In the genomic region with DNA sequence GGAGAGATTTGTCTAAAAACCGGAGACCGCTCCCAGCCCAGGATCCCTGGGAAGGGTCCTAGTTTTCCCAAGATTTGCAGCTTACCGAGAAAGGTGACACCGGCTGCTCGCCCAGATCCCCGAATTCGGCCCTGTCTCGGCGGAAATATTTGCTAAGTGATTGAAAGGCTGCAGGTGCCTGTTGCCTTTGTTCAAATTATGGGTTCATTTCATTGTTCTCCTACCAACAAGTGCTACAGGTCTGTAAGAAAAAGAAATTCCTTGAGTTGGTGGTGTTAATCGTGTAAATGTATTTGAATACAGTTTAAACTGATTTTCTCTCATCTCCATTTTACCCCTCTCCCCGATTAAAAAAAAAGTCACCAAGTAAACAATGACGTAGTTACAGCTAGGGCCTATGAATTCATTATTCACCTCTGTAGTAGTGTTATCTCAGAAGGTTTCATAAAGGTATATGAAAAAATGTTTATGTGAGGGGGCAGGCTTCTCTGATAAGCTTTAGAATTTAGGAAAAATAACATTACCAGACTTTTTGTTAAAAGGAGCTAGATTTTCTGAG, we compare ENCODE assay signal across 8 cellular contexts. TPM values are rescaled to one million over a fixed set of nuclear protein-coding genes. Genes with fewer than 3 reads are reported as not detected.
A peak's percentile ranks its signal among the peaks of the same experiment; 100 is the strongest.
DNase-seq lines count a peak whose midpoint lies in the region; ATAC-seq and TF ChIP-seq lines count a peak whose summit lies in the region.

No MANE protein-coding gene starts in this region.

- DNase-seq in BJ (ENCODE audit: low read depth) (no peak), HCT116 (ENCODE audit: low read depth, low spot score) (no peak), SJSA1 (ENCODE audit: low read depth in 1 of 2, low spot score in 2 of 2) (no peak), endothelial cell (ENCODE audit: low spot score) (no peak), nephron progenitor cell (no peak), mucosa of gallbladder (ENCODE audit: low spot score) (no peak)

- TF ChIP-seq RAD21 in HCT116 (IDR thresholded peaks at IDR 0.05; ENCODE audit: low read depth), result 0 out of 2 replicates have a peak, but pooled peaks have one; percentile 17

- H3K9me3 ChIP-seq in HCT116 (ENCODE audit: control insufficient read depth in 1 of 2, insufficient read depth in 1 of 2, low read depth in 1 of 2, low read length in 2 of 2), result no peaks in the 10 kb centered on the region
- peaks cover 14% of the 10 kb centered on the region for H3K9me3 ChIP-seq in SJSA1 (replicated peaks)

- CTCF ChIA-PET in BJ (lab: Yijun Ruan, JAX) (interaction anchor here (0.6 to 3.0 kb wide), 5 partner anchors 8 to 995 kb away, joined by 3 to 11 read pairs (median 3); no protein-coding TSS in a partner anchor), HCT116 (lab: Charles Lee) (interaction anchor here (1.6 kb wide), 1 partner anchor 198 kb away, joined by 3 read pairs; no protein-coding TSS in a partner anchor)

- peaks cover 17% of the 10 kb centered on the region for H3K4me1 Mint-ChIP-seq in endothelial cell (ENCODE audit: unreplicated experiment)
- peaks cover 40% of the 10 kb centered on the region for H3K4me1 Mint-ChIP-seq in nephron progenitor cell

- H3K9ac ChIP-seq in HCT116 (ENCODE audit: low read length), result peak overlapping the region; percentile 88

- no TSS peak for BruUV-seq in HCT116 (replicated peaks; lab: Mats Ljungman, UMichigan)

- H3K9me3 Mint-ChIP-seq in endothelial cell (ENCODE audit: unreplicated experiment) (no peaks in the 10 kb centered on the region), nephron progenitor cell (peaks cover 33% of the 10 kb centered on the region)

- H3K27me3 ChIP-seq in BJ (ENCODE audit: control insufficient read depth, insufficient read depth, low read length) (no peaks in the 10 kb centered on the region), HCT116 (ENCODE audit: insufficient read depth, low read length) (no peaks in the 10 kb centered on the region), SJSA1 (replicated peaks) (no peaks in the 10 kb centered on the region)

- H3K9me2 ChIP-seq in HCT116 (ENCODE audit: insufficient read depth), result no peaks in the 10 kb centered on the region

- TF ChIP-seq POLR2A in HCT116 (IDR thresholded peaks at IDR 0.05; ENCODE audit: borderline replicate concordance, extremely low read depth, insufficient read depth, insufficient read length), result no peak

- H3K36me3 Mint-ChIP-seq in endothelial cell (ENCODE audit: low read depth, unreplicated experiment) (peaks cover 4% of the 10 kb centered on the region), nephron progenitor cell (ENCODE audit: low read depth) (peaks cover 33% of the 10 kb centered on the region)

- POLR2A ChIA-PET in BJ (lab: Charles Lee) (interaction anchor here (0.6 to 0.7 kb wide), 2 partner anchors 19 to 93 kb away, joined by 3 to 5 read pairs; no protein-coding TSS in a partner anchor), HCT116 (lab: Charles Lee) (interaction anchor here (0.6 to 1.4 kb wide), 5 partner anchors 29 to 253 kb away, joined by 3 to 6 read pairs (median 3); no protein-coding TSS in a partner anchor)

- peaks cover 6% of the 10 kb centered on the region for H3K27me3 Mint-ChIP-seq in endothelial cell (ENCODE audit: unreplicated experiment)
- peaks cover 3% of the 10 kb centered on the region for H3K27me3 Mint-ChIP-seq in nephron progenitor cell (ENCODE audit: low read depth, poor library complexity)

- no peak overlapping the region for H2AFZ ChIP-seq in HCT116 (ENCODE audit: low read depth, low read length, poor library complexity, severe bottlenecking)

- H3K4me3 ChIP-seq in BJ (ENCODE audit: low read depth, low read length) (peak overlapping the region; percentile 67), HCT116 (replicated peaks in 1 of 2; ENCODE audit: low read depth in 1 of 2, low read length in 2 of 2) (peak overlapping the region; percentile 55 to 65), SJSA1 (peak overlapping the region; percentile 99)

- peaks cover 91% of the 10 kb centered on the region for H3K79me2 ChIP-seq in HCT116 (ENCODE audit: insufficient read depth, low read length)

- no peak for ATAC-seq in HCT116
- no peak for ATAC-seq in GM19324 (IDR thresholded peaks at IDR 0.05; ENCODE audit: low FRiP score, unreplicated experiment)
- ATAC-seq in HG03159 (IDR thresholded peaks at IDR 0.05; ENCODE audit: unreplicated experiment), result no peak

- peaks cover 16 to 29% of the 10 kb centered on the region in 2 experiments; a peak in 3 of 4 replicates for H3K4me1 ChIP-seq in HCT116 (ENCODE audit: control insufficient read depth in 1 of 2, insufficient read depth in 2 of 2, low read length in 2 of 2)
- H3K4me1 ChIP-seq in SJSA1 (replicated peaks), result peaks cover 17% of the 10 kb centered on the region

- intact Hi-C loops in HCT116 (cut with micrococcal nuclease), result loop anchor here (2.0 kb wide), 1 partner anchor 55 kb away; no protein-coding TSS in a partner anchor

- H3K27ac ChIP-seq in HCT116 (ENCODE audit: low read depth, low read length) (peak overlapping the region; percentile 99), SJSA1 (peak overlapping the region; percentile 97)

- RAD21 ChIA-PET in HCT116 (lab: Charles Lee; ENCODE audit: low non-redundant PET in 1 of 2, low total read pairs in 2 of 2, uncharacterized antibody in 2 of 2, unreplicated experiment in 2 of 2), result interaction anchor here in 1 of 2 experiments (0.6 kb wide), 1 partner anchor 184 kb away, joined by 4 read pairs; no protein-coding TSS in a partner anchor

- no peaks in the 10 kb centered on the region; the same call in 1 of the 2 replicates for H4K20me1 ChIP-seq in HCT116 (ENCODE audit: insufficient read depth)

- H3K4me3 Mint-ChIP-seq in endothelial cell (ENCODE audit: unreplicated experiment), result peak overlapping the region; percentile 95
- peak overlapping the region; percentile 89 for H3K4me3 Mint-ChIP-seq in nephron progenitor cell

- H3K4me2 ChIP-seq in HCT116 (ENCODE audit: low read length), result peak overlapping the region; percentile 69

- no peaks in the 10 kb centered on the region for H3K36me3 ChIP-seq in BJ (ENCODE audit: control insufficient read depth, insufficient read depth, low read length)
- no peaks in the 10 kb centered on the region for H3K36me3 ChIP-seq in HCT116 (ENCODE audit: control insufficient read depth in 1 of 2, insufficient read depth in 2 of 2, low read length in 2 of 2)
- peaks cover 24% of the 10 kb centered on the region for H3K36me3 ChIP-seq in SJSA1

- TF ChIP-seq CTCF in BJ (IDR thresholded peaks at IDR 0.05; ENCODE audit: insufficient read depth, low read depth, low read length) (no peak), HCT116 (IDR thresholded peaks at IDR 0.05 in 2 of 3, conservative IDR thresholded peaks at IDR 0.05 in 1 of 3; ENCODE audit: borderline replicate concordance in 1 of 3, insufficient read depth in 1 of 3, low read depth in 2 of 3, low read length in 2 of 3) (no peak), endothelial cell (IDR thresholded peaks at IDR 0.05; ENCODE audit: unreplicated experiment) (no peak), nephron progenitor cell (IDR thresholded peaks at IDR 0.05) (no peak)

- H3K27ac Mint-ChIP-seq in endothelial cell (ENCODE audit: unreplicated experiment) (peak overlapping the region; percentile 95), nephron progenitor cell (peak overlapping the region; percentile 99)

TF ChIP-seq in HCT116, 20 proteins besides CTCF, POLR2A, EP300 and RAD21:
- TF ChIP-seq FOSL1 (IDR thresholded peaks at IDR 0.05; ENCODE audit: low read depth) (0 out of 2 replicates have a peak, but pooled peaks have one; percentile 5), POLR2AphosphoS5 (IDR thresholded peaks at IDR 0.05; ENCODE audit: low read depth, low read length) (no peak)

RNA-seq across cellular contexts. Expression of gene REEP3, which starts 1.0 kb away (rescaled TPM):
- polyA plus RNA-seq in BJ (2011; rRNA removed), result 8.3 and 18.9 TPM in 2 replicates
- 10.0 and 11.7 TPM in 2 replicates for polyA minus RNA-seq in BJ (2011; rRNA and poly(A)+ RNA removed)
- total RNA-seq in HCT116 (2021; ENCODE audit: unreplicated experiment) (41.3 TPM), endothelial cell (ENCODE audit: unreplicated experiment) (26.1 TPM), mucosa of gallbladder (53.4 TPM)
- 5.6 and 7.4 TPM in 2 replicates for polyA plus RNA-seq in HCT116 (2012)
- total RNA-seq in SJSA1 (2014; rRNA removed; shearing (Covaris generic)), result 59.8 and 65.5 TPM in 2 replicates

RNA-seq across cellular contexts. Expression of gene JMJD1C, which starts 56.4 kb away (rescaled TPM):
- 14.2 and 26.2 TPM in 2 replicates for polyA plus RNA-seq in BJ (2011; rRNA removed)
- polyA minus RNA-seq in BJ (2011; rRNA and poly(A)+ RNA removed), result 25.7 and 32.3 TPM in 2 replicates
- total RNA-seq in HCT116 (2021; ENCODE audit: unreplicated experiment) (66.3 TPM), endothelial cell (ENCODE audit: unreplicated experiment) (83.7 TPM), mucosa of gallbladder (79.0 TPM)
- 12.5 and 19.0 TPM in 2 replicates for polyA plus RNA-seq in HCT116 (2012)
- 46.0 and 62.5 TPM in 2 replicates for total RNA-seq in SJSA1 (2014; rRNA removed; shearing (Covaris generic))
